In genomic region chr7:92137531-92137930, GRCh38 we compare ENCODE assay signal across 31 cellular contexts. TPM values are rescaled to one million over a fixed set of nuclear protein-coding genes. Genes with fewer than 3 reads are reported as not detected.
DNase-seq lines count a peak whose midpoint lies in the region; ATAC-seq, FAIRE-seq and TF ChIP-seq lines count a peak whose summit lies in the region.
"Had no signal": no experiment of that assay in that cellular context is flagged by ENCODE, and none has a peak within 500 bp of the region (broad histone marks: within the 10 kb centered on the region; RNA-seq: fewer than 3 reads in every experiment).

No MANE protein-coding gene starts in this region.

- H3K36me3 ChIP-seq in DND-41 (ENCODE audit: insufficient read depth, low read length) (no peaks in the 10 kb centered on the region; the same call in 1 of the 2 replicates), astrocyte (ENCODE audit: insufficient read depth, low read length) (no peaks in the 10 kb centered on the region), Karpas-422 (ENCODE audit: insufficient read depth, low read length) (no peaks in the 10 kb centered on the region)
- H3K36me3 ChIP-seq in CD8-positive, alpha-beta memory T cell (ENCODE audit: insufficient read depth, low read length) = no peaks in the 10 kb centered on the region
- H3K36me3 ChIP-seq: colonic mucosa, esophagus muscularis mucosa, right atrium auricular region, stomach, tibial nerve had no signal

- no peak overlapping the region for H3K4me3 Mint-ChIP-seq in astrocyte (ENCODE audit: unreplicated experiment)
- H3K4me3 Mint-ChIP-seq in nephron progenitor cell = no peak overlapping the region
- H3K4me3 Mint-ChIP-seq in CD8-positive, alpha-beta memory T cell = no peak overlapping the region
- H3K4me3 Mint-ChIP-seq: CD4-positive, alpha-beta T cell had no signal

- no peak for ATAC-seq in DND-41 (ENCODE audit: insufficient read depth, low read depth)
- ATAC-seq in HG03521 (IDR thresholded peaks at IDR 0.05; ENCODE audit: unreplicated experiment) = no peak
- ATAC-seq: left lobe of liver had no signal

- peak; percentile 27 for DNase-seq in DND-41
- peak; percentile 48 for DNase-seq in NB4 (ENCODE audit: low read depth)
- DNase-seq in astrocyte (ENCODE audit: low read depth) = peak; percentile 15
- DNase-seq in nephron progenitor cell = peak; percentile 16
- no peak for DNase-seq in Karpas-422
- no peak for DNase-seq in stimulated activated CD4-positive, alpha-beta T cell treated with anti-CD3 and anti-CD28 coated beads, Interleukin-2, amount 100 ng/mL, for 48 hours
- no peak for DNase-seq in CD8-positive, alpha-beta memory T cell
- DNase-seq: activated CD4-positive, alpha-beta T cell treated with anti-CD3 and anti-CD28 coated beads for 48 hours; activated naive CD4-positive, alpha-beta T cell; activated T-cell treated with anti-CD3 and anti-CD28 coated beads, Interleukin-2, amount 50 U/mL, for 48 hours; amniotic stem cell; CD4-positive, alpha-beta T cell; colonic mucosa; DMS53; effector memory CD4-positive, alpha-beta T cell; GOT3; naive B cell; NCI-H2081 treated with DMSO at 0.1 percent for 48 hours; NCI-H446 treated with DMSO at 0.1 percent for 48 hours; Right ventricle myocardium superior; stomach had no signal

- H3K27ac ChIP-seq in DND-41 (ENCODE audit: low read length) = no peak overlapping the region
- H3K27ac ChIP-seq in astrocyte (ENCODE audit: low read depth, low read length) = no peak overlapping the region
- H3K27ac ChIP-seq in Karpas-422 (ENCODE audit: low read length) = no peak overlapping the region
- H3K27ac ChIP-seq in CD8-positive, alpha-beta memory T cell (ENCODE audit: low read depth, low read length) = no peak overlapping the region
- H3K27ac ChIP-seq: colonic mucosa, esophagus muscularis mucosa, right atrium auricular region, stomach, tibial nerve had no signal

- H3K9me3 Mint-ChIP-seq in astrocyte (ENCODE audit: unreplicated experiment) (peaks cover 3% of the 10 kb centered on the region), nephron progenitor cell (peaks cover 35% of the 10 kb centered on the region)
- no peaks in the 10 kb centered on the region for H3K9me3 Mint-ChIP-seq in CD8-positive, alpha-beta memory T cell
- H3K9me3 Mint-ChIP-seq: CD4-positive, alpha-beta T cell had no signal

- H3K27ac Mint-ChIP-seq in astrocyte (ENCODE audit: unreplicated experiment) (no peak overlapping the region), nephron progenitor cell (peak overlapping the region; percentile 75)
- H3K27ac Mint-ChIP-seq in CD8-positive, alpha-beta memory T cell = no peak overlapping the region

- peaks cover 3% of the 10 kb centered on the region for H3K36me3 Mint-ChIP-seq in astrocyte (ENCODE audit: low read depth, unreplicated experiment)
- H3K36me3 Mint-ChIP-seq in nephron progenitor cell (ENCODE audit: low read depth) = peaks cover 10% of the 10 kb centered on the region
- peaks cover 0 to 15% (median 0%) of the 10 kb centered on the region in 3 donors for H3K36me3 Mint-ChIP-seq in CD8-positive, alpha-beta memory T cell
- H3K36me3 Mint-ChIP-seq: naive B cell had no signal

- no peaks in the 10 kb centered on the region for H3K9me3 ChIP-seq in DND-41 (ENCODE audit: insufficient read depth, low read length, severe bottlenecking)
- H3K9me3 ChIP-seq in astrocyte (ENCODE audit: insufficient read depth, low read depth, low read length) = no peaks in the 10 kb centered on the region
- H3K9me3 ChIP-seq in Karpas-422 (ENCODE audit: low read length) = no peaks in the 10 kb centered on the region
- no peaks in the 10 kb centered on the region for H3K9me3 ChIP-seq in CD8-positive, alpha-beta memory T cell (ENCODE audit: low read length)
- H3K9me3 ChIP-seq: colonic mucosa, esophagus muscularis mucosa, right atrium auricular region, stomach, tibial nerve had no signal

- peaks cover 17% of the 10 kb centered on the region for H3K79me2 ChIP-seq in DND-41 (ENCODE audit: insufficient read depth, low read length)
- peaks cover 16% of the 10 kb centered on the region for H3K79me2 ChIP-seq in astrocyte (ENCODE audit: insufficient read depth, low read length)
- peaks cover 17% of the 10 kb centered on the region for H3K79me2 ChIP-seq in Karpas-422 (ENCODE audit: low read length)

- TF ChIP-seq CTCF in DND-41 (IDR thresholded peaks at IDR 0.05; ENCODE audit: borderline replicate concordance, extremely low read depth, low read length, poor library complexity, severe bottlenecking) = no peak
- no peak for TF ChIP-seq CTCF in NB4 (IDR thresholded peaks at IDR 0.05; ENCODE audit: low read depth, low read length)
- TF ChIP-seq CTCF in astrocyte (IDR thresholded peaks at IDR 0.05; ENCODE audit: insufficient read depth, low read depth, low read length) = no peak
- TF ChIP-seq CTCF in nephron progenitor cell (IDR thresholded peaks at IDR 0.05) = no peak

- H3K4me3 ChIP-seq in DND-41 (ENCODE audit: low read depth in 1 of 2, low read length in 2 of 2) = no peak overlapping the region
- no peak overlapping the region for H3K4me3 ChIP-seq in NB4 (ENCODE audit: low read depth, low read length)
- H3K4me3 ChIP-seq in astrocyte (ENCODE audit: insufficient read depth, low read depth, low read length) = no peak overlapping the region
- H3K4me3 ChIP-seq in Karpas-422 (ENCODE audit: low read length) = no peak overlapping the region
- no peak overlapping the region for H3K4me3 ChIP-seq in CD8-positive, alpha-beta memory T cell (ENCODE audit: low read length)
- H3K4me3 ChIP-seq: colonic mucosa, esophagus muscularis mucosa, right atrium auricular region, stomach, tibial nerve had no signal

- H4K20me1 ChIP-seq in DND-41 (ENCODE audit: insufficient read depth, low read length) = no peaks in the 10 kb centered on the region
- H4K20me1 ChIP-seq in astrocyte (ENCODE audit: insufficient read depth, low read length) = peaks cover 11% of the 10 kb centered on the region
- H4K20me1 ChIP-seq in Karpas-422 (ENCODE audit: insufficient read depth, low read depth, low read length) = peaks cover 12% of the 10 kb centered on the region

- no peaks in the 10 kb centered on the region for H3K27me3 Mint-ChIP-seq in astrocyte (ENCODE audit: low read depth, unreplicated experiment)
- H3K27me3 Mint-ChIP-seq in nephron progenitor cell (ENCODE audit: low read depth, poor library complexity) = peaks cover 9% of the 10 kb centered on the region
- peaks cover 0 to 11% of the 10 kb centered on the region in 2 donors for H3K27me3 Mint-ChIP-seq in CD8-positive, alpha-beta memory T cell
- H3K27me3 Mint-ChIP-seq: CD4-positive, alpha-beta T cell had no signal

- peak overlapping the region; percentile 29 for H2AFZ ChIP-seq in DND-41 (ENCODE audit: low read depth, low read length)
- H2AFZ ChIP-seq in astrocyte (ENCODE audit: low read depth, low read length) = no peak overlapping the region
- no peak overlapping the region for H2AFZ ChIP-seq in Karpas-422 (ENCODE audit: low read length)

- peaks cover 4% of the 10 kb centered on the region for H3K4me1 Mint-ChIP-seq in astrocyte (ENCODE audit: low read depth, unreplicated experiment)
- peaks cover 33% of the 10 kb centered on the region for H3K4me1 Mint-ChIP-seq in nephron progenitor cell
- peaks cover 20 to 29% (median 24%) of the 10 kb centered on the region in 3 donors for H3K4me1 Mint-ChIP-seq in CD8-positive, alpha-beta memory T cell

- FAIRE-seq in astrocyte (lab: Jason Lieb, UNC) = no peak
- FAIRE-seq: bronchial epithelial cell, frontal cortex had no signal

- H3K4me2 ChIP-seq in DND-41 (ENCODE audit: insufficient read depth, low read length) (no peak overlapping the region), astrocyte (ENCODE audit: low read length) (no peak overlapping the region), Karpas-422 (ENCODE audit: low read depth, low read length, poor library complexity, severe bottlenecking) (no peak overlapping the region)

- no peaks in the 10 kb centered on the region for H3K27me3 ChIP-seq in DND-41 (ENCODE audit: insufficient read depth, low read length, poor library complexity)
- no peaks in the 10 kb centered on the region for H3K27me3 ChIP-seq in astrocyte (ENCODE audit: insufficient read depth, low read length)
- H3K27me3 ChIP-seq in Karpas-422 (ENCODE audit: low read length) = no peaks in the 10 kb centered on the region
- no peaks in the 10 kb centered on the region for H3K27me3 ChIP-seq in CD8-positive, alpha-beta memory T cell (ENCODE audit: insufficient read depth, low read length, poor library complexity, severe bottlenecking)
- H3K27me3 ChIP-seq: colonic mucosa, esophagus muscularis mucosa, right atrium auricular region, stomach, tibial nerve had no signal

- H3K4me1 ChIP-seq in DND-41 (ENCODE audit: insufficient read depth, low read length) (peaks cover 25% of the 10 kb centered on the region), astrocyte (ENCODE audit: insufficient read depth, low read length) (no peaks in the 10 kb centered on the region), Karpas-422 (ENCODE audit: low read length) (peaks cover 16% of the 10 kb centered on the region)
- peaks cover 7% of the 10 kb centered on the region for H3K4me1 ChIP-seq in CD8-positive, alpha-beta memory T cell (ENCODE audit: insufficient read depth, low read length)
- H3K4me1 ChIP-seq: colonic mucosa had no signal

- TF ChIP-seq POLR2A in NB4 (IDR thresholded peaks at IDR 0.05; ENCODE audit: extremely low read depth, insufficient read length) = no peak

- H3K9me2 ChIP-seq in Karpas-422 (replicated peaks; ENCODE audit: insufficient read depth, low read length) = no peaks in the 10 kb centered on the region

- CTCF ChIA-PET in CD8-positive, alpha-beta memory T cell (lab: Charles Lee) = no interaction called here

- POLR2A ChIA-PET in CD8-positive, alpha-beta memory T cell (lab: Charles Lee) = no interaction called here

- H3K9ac ChIP-seq in DND-41 (ENCODE audit: low read depth, low read length) = no peak overlapping the region
- no peak overlapping the region for H3K9ac ChIP-seq in astrocyte (ENCODE audit: low read length)
- H3K9ac ChIP-seq in Karpas-422 (ENCODE audit: low read length) = no peak overlapping the region

RNA-seq across cellular contexts. Expression of gene CYP51A1, which starts 3.3 kb away (rescaled TPM):
- total RNA-seq in astrocyte = 62.9 and 83.9 TPM in 2 replicates
- 133 and 201 TPM in 2 replicates for total RNA-seq in Karpas-422 (2014; rRNA removed; shearing (Covaris generic); ENCODE audit: low replicate concordance)
- total RNA-seq in CD8-positive, alpha-beta memory T cell = 10 to 100 TPM; 44.5 TPM
- 13.4 TPM for polyA plus RNA-seq in CD8-positive, alpha-beta memory T cell

RNA-seq across cellular contexts. Expression of gene LRRD1, which starts 41.4 kb away (rescaled TPM):
- total RNA-seq in astrocyte = 0.27 TPM in 1 of 2 replicates, not detected in the other
- not detected in 2 replicates for total RNA-seq in Karpas-422 (2014; rRNA removed; shearing (Covaris generic); ENCODE audit: low replicate concordance)
- total RNA-seq in CD8-positive, alpha-beta memory T cell = not detected
- polyA plus RNA-seq in CD8-positive, alpha-beta memory T cell = not detected
- total RNA-seq: bronchial epithelial cell; CD4-positive, alpha-beta T cell; colonic mucosa; left lobe of liver; mesenteric fat pad; osteocyte; Right ventricle myocardium superior; T-helper 1 cell treated with Interleukin-12 subunit alpha and Interleukin-12 subunit beta and Interleukin-4 antibody, amounts not matched to agents 30 ng/mL and 1 ng/mL, for 36 hours had no signal
- polyA plus RNA-seq: stomach had no signal

Comparison
In these comparisons a context has a peak if more than half of its experiments do, and no peak if none do; other contexts are left out.
1. DNase-seq: peak in DND-41 (single experiment), NB4 (single experiment), astrocyte (single experiment) and nephron progenitor cell (single experiment); none in Karpas-422 (single experiment), stimulated activated CD4-positive, alpha-beta T cell treated with anti-CD3 and anti-CD28 coated beads, Interleukin-2, amount 100 ng/mL, for 48 hours (0 of 2) and CD8-positive, alpha-beta memory T cell (0 of 5).